In genomic region chr6:116115781-116116180, GRCh38 we compare ENCODE assay signal across 12 cellular contexts. TPM values are rescaled to one million over a fixed set of nuclear protein-coding genes. Genes with fewer than 3 reads are reported as not detected.
DNase-seq lines count a peak whose midpoint lies in the region; ATAC-seq and TF ChIP-seq lines count a peak whose summit lies in the region.
"Had no signal": no experiment of that assay in that cellular context is flagged by ENCODE, and none has a peak within 500 bp of the region (broad histone marks: within the 10 kb centered on the region; RNA-seq: fewer than 3 reads in every experiment).

No MANE protein-coding gene starts in this region.

- H3K4me2 ChIP-seq in OCI-LY1 (ENCODE audit: low read length): no peak overlapping the region

- H3K4me1 Mint-ChIP-seq in type B pancreatic cell (ENCODE audit: unreplicated experiment): no peaks in the 10 kb centered on the region
- H3K4me1 Mint-ChIP-seq: naive thymus-derived CD8-positive, alpha-beta T cell had no signal

- peaks cover 0 to 99% (median 32%) of the 10 kb centered on the region in 9 donors for H3K36me3 ChIP-seq in heart right ventricle
- peaks cover 29% of the 10 kb centered on the region for H3K36me3 ChIP-seq in right atrium auricular region
- peaks cover 7% of the 10 kb centered on the region; the same call in 1 of the 2 replicates for H3K36me3 ChIP-seq in OCI-LY1 (ENCODE audit: insufficient read depth, low read length)

- no peaks in the 10 kb centered on the region for H3K9me3 ChIP-seq in heart right ventricle
- H3K9me3 ChIP-seq in right atrium auricular region: no peaks in the 10 kb centered on the region
- no peaks in the 10 kb centered on the region for H3K9me3 ChIP-seq in OCI-LY1 (ENCODE audit: low read length)

- no peak overlapping the region for H3K27ac Mint-ChIP-seq in type B pancreatic cell

- no peak overlapping the region for H3K9ac ChIP-seq in OCI-LY1 (ENCODE audit: low read length)

- H3K4me1 ChIP-seq in heart right ventricle: no peaks in the 10 kb centered on the region
- no peaks in the 10 kb centered on the region for H3K4me1 ChIP-seq in right atrium auricular region
- no peaks in the 10 kb centered on the region for H3K4me1 ChIP-seq in OCI-LY1 (ENCODE audit: insufficient read depth, low read length, severe bottlenecking)

- intact Hi-C loops in heart right ventricle (cut with DNase I): no loop called here

- H3K79me2 ChIP-seq in OCI-LY1 (ENCODE audit: insufficient read depth, low read length): no peaks in the 10 kb centered on the region

- no peak for ATAC-seq in heart right ventricle
- no peak for ATAC-seq in GM18519 (IDR thresholded peaks at IDR 0.05; ENCODE audit: low FRiP score, unreplicated experiment)
- ATAC-seq: naive thymus-derived CD8-positive, alpha-beta T cell had no signal

- no peak overlapping the region for H2AFZ ChIP-seq in OCI-LY1 (ENCODE audit: low read length)

- no peaks in the 10 kb centered on the region for H4K20me1 ChIP-seq in OCI-LY1 (ENCODE audit: insufficient read depth, low read length)

- H3K9me3 Mint-ChIP-seq in type B pancreatic cell: no peaks in the 10 kb centered on the region
- H3K9me3 Mint-ChIP-seq: naive thymus-derived CD8-positive, alpha-beta T cell had no signal

- TF ChIP-seq CTCF in heart right ventricle (IDR thresholded peaks at IDR 0.05): peak in 7 of 9 donors; percentile 19 to 46 (median 37)
- peak in 1 of 2 donors; percentile 49 for TF ChIP-seq CTCF in right atrium auricular region (IDR thresholded peaks at IDR 0.05)
- TF ChIP-seq CTCF in OCI-LY1 (IDR thresholded peaks at IDR 0.05; ENCODE audit: low read length): peak; percentile 35; the same call in 1 of the 2 replicates
- TF ChIP-seq CTCF in fibroblast of mammary gland (conservative IDR thresholded peaks at IDR 0.05; ENCODE audit: control insufficient read depth, insufficient read depth, low read depth, low read length): peak; percentile 42
- peak; percentile 68 for TF ChIP-seq CTCF in type B pancreatic cell (conservative IDR thresholded peaks at IDR 0.05)

- DNase-seq in heart right ventricle (no peak), right atrium auricular region (ENCODE audit: low spot score) (no peak), fibroblast of mammary gland (ENCODE audit: low read depth) (peak; percentile 24), type B pancreatic cell (ENCODE audit: extremely low spot score, unreplicated experiment) (no peak)
- no peak for DNase-seq in stimulated activated CD4-positive, alpha-beta T cell treated with anti-CD3 and anti-CD28 coated beads, Interleukin-1b, Interleukin-23, amount 100 ng/mL, for 48 hours
- DNase-seq in activated naive CD4-positive, alpha-beta T cell (lab: John Stamatoyannopoulos, UW): no peak
- DNase-seq: MV-4-11; naive thymus-derived CD8-positive, alpha-beta T cell; WERI-Rb-1 had no signal

- H3K9me2 ChIP-seq in OCI-LY1 (ENCODE audit: low read depth, low read length): no peaks in the 10 kb centered on the region

- H3K27me3 ChIP-seq in heart right ventricle (no peaks in the 10 kb centered on the region), right atrium auricular region (no peaks in the 10 kb centered on the region), OCI-LY1 (ENCODE audit: insufficient read depth, low read length) (no peaks in the 10 kb centered on the region)

- 92% methylated on average over 2 of the region's 2 CpGs for WGBS in heart right ventricle, 2 donors

- no peaks in the 10 kb centered on the region for H3K27me3 Mint-ChIP-seq in type B pancreatic cell
- H3K27me3 Mint-ChIP-seq: naive thymus-derived CD8-positive, alpha-beta T cell had no signal

- H3K27ac ChIP-seq in heart right ventricle: no peak overlapping the region
- H3K27ac ChIP-seq in right atrium auricular region: no peak overlapping the region
- no peak overlapping the region for H3K27ac ChIP-seq in OCI-LY1 (ENCODE audit: low read depth, low read length, poor library complexity, severe bottlenecking)
- H3K27ac ChIP-seq: WERI-Rb-1 had no signal

- H3K4me3 ChIP-seq in heart right ventricle: no peak overlapping the region
- H3K4me3 ChIP-seq in right atrium auricular region: no peak overlapping the region
- no peak overlapping the region for H3K4me3 ChIP-seq in OCI-LY1 (ENCODE audit: low read depth, low read length, poor library complexity, severe bottlenecking)
- H3K4me3 ChIP-seq in fibroblast of mammary gland (ENCODE audit: control insufficient read depth, low read depth, low read length): no peak overlapping the region

- H3F3A ChIP-seq in OCI-LY1 (ENCODE audit: insufficient read depth, low read length): no peaks in the 10 kb centered on the region

- H3K36me3 Mint-ChIP-seq in type B pancreatic cell: peaks cover 18% of the 10 kb centered on the region

- no peak overlapping the region for H3K4me3 Mint-ChIP-seq in type B pancreatic cell
- H3K4me3 Mint-ChIP-seq: naive thymus-derived CD8-positive, alpha-beta T cell had no signal

RNA-seq across cellular contexts. Expression of gene COL10A1, which starts 10.2 kb away (rescaled TPM):
- total RNA-seq in heart right ventricle (1 to 10 TPM in 1 of 10 donors, under 1 TPM in 4, not detected in 5; 0.09 to 3.1 (median 0.20) TPM), right atrium auricular region (not detected), type B pancreatic cell (ENCODE audit: low replicate concordance) (0.14 TPM in 2 replicates)
- polyA plus RNA-seq in heart right ventricle: under 1 TPM; 0.01 to 0.15 TPM
- total RNA-seq: H1; naive thymus-derived CD8-positive, alpha-beta T cell had no signal
- polyA plus RNA-seq: H1 had no signal

RNA-seq across cellular contexts. Expression of gene NT5DC1, which starts 15.1 kb away (rescaled TPM):
- total RNA-seq in heart right ventricle: 10 to 100 TPM; 53.9 to 69.7 (median 60.4) TPM
- polyA plus RNA-seq in heart right ventricle: 10 to 100 TPM in 1 of 2 donors, 1 to 10 TPM in 1; 5.9 to 11.8 TPM
- 10 to 100 TPM; 11.2 to 22.6 TPM for total RNA-seq in right atrium auricular region
- total RNA-seq in type B pancreatic cell (ENCODE audit: low replicate concordance): 36.1 and 36.7 TPM in 2 replicates

RNA-seq across cellular contexts. Expression of gene FRK, which starts 55.1 kb away (rescaled TPM):
- total RNA-seq in heart right ventricle (10 to 100 TPM in 1 of 10 donors, 1 to 10 TPM in 9; 5.1 to 10.6 (median 6.8) TPM), right atrium auricular region (1 to 10 TPM; 2.7 to 6.3 TPM), type B pancreatic cell (ENCODE audit: low replicate concordance) (6.2 and 13.2 TPM in 2 replicates)
- polyA plus RNA-seq in heart right ventricle: 1 to 10 TPM in 1 of 2 donors, under 1 TPM in 1; 0.61 to 2.2 TPM
